Comparison of ENCODE assay signal across 12 cellular contexts in the genomic region with DNA sequence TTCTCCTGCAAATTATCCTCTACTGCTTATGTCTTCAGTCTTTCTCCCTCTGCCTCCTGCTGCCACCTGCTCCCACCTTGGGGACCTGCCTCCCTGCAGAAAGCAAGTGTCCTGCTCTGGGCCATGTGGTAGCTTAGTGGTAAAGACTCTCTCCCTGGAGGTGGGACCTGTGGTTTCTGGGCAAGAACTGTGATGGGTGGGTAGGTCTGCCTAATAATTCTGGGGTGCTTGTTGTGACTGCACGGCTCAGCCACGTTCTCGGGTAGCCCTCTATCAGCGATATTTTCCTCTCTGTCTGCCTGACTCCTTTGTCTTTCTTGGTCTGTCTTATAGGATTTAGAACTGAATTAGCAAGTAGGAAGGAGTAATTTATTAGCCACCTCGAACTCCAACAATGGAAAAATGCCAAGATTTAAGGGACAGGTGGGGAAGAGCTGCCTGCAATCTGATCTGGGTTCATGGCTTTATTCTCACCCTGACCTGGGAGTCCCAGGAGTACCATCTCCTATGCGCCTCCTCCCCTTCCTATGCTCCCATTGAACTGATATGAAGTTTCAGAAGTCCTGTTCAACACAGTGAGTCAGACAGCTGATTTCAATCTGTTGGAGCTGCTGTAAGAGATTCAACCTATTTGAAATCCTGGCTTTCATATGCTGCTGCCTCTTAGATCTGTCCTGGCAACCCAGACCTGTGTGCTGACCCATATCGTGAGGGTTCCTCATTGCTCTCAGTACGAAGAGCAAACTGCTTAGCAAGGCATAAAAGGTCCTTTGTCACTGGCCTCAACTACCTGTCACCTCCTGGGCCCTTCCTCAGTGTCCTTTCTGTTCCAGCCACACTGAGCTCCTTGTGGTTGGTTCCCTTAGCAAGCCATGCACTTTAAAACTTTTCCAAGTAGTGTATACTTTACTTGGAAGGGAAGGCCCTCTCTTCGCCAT.
A peak's percentile ranks its signal among the peaks of the same experiment; 100 is the strongest.
DNase-seq lines count a peak whose midpoint lies in the region; ATAC-seq lines count a peak whose summit lies in the region.
"Had no signal": no experiment of that assay in that cellular context is flagged by ENCODE, and none has a peak within 500 bp of the region (broad histone marks: within the 10 kb centered on the region; RNA-seq: fewer than 3 reads in every experiment).

No MANE protein-coding gene starts in this region.

- DNase-seq in stimulated activated naive CD8-positive, alpha-beta T cell treated with anti-CD3 and anti-CD28 coated beads, Interleukin-15, Interleukin-2, amounts not matched to agents 100 U/mL and 50 U/mL, for 24 hours: no peak
- DNase-seq in stimulated activated naive CD8-positive, alpha-beta T cell treated with anti-CD3 and anti-CD28 coated beads, Interleukin-15, amount 100 ng/mL, for 72 hours: no peak
- DNase-seq in NAMALWA (ENCODE audit: low spot score) (peak; percentile 34), iris pigment epithelial cell (ENCODE audit: low read depth) (peak; percentile 26), hippocampal formation (lab: John Stamatoyannopoulos, UW) (no peak), NCI-H226 (no peak), NCI-H774 (lab: John Stamatoyannopoulos, UW) (no peak)
- DNase-seq: AML-193, PC-9 had no signal

- H3K27me3 Mint-ChIP-seq in stimulated activated naive CD8-positive, alpha-beta T cell treated with anti-CD3 and anti-CD28 coated beads, Interleukin-15, amount 100 ng/mL, for 72 hours: no peaks in the 10 kb centered on the region

- H3K27ac Mint-ChIP-seq in stimulated activated naive CD8-positive, alpha-beta T cell treated with anti-CD3 and anti-CD28 coated beads, Interleukin-15, amount 100 ng/mL, for 72 hours: peak overlapping the region in 1 of 2 donors; percentile 2
- H3K27ac Mint-ChIP-seq: naive B cell had no signal

- no peak overlapping the region for H3K4me3 Mint-ChIP-seq in stimulated activated naive CD8-positive, alpha-beta T cell treated with anti-CD3 and anti-CD28 coated beads, Interleukin-15, amount 100 ng/mL, for 72 hours

- no peaks in the 10 kb centered on the region for H3K9me3 Mint-ChIP-seq in stimulated activated naive CD8-positive, alpha-beta T cell treated with anti-CD3 and anti-CD28 coated beads, Interleukin-15, amount 100 ng/mL, for 72 hours
- H3K9me3 Mint-ChIP-seq: naive B cell had no signal

- peaks cover 26% of the 10 kb centered on the region for H3K4me1 Mint-ChIP-seq in stimulated activated naive CD8-positive, alpha-beta T cell treated with anti-CD3 and anti-CD28 coated beads, Interleukin-15, amount 100 ng/mL, for 72 hours

- peak; percentile 21 for ATAC-seq in stimulated activated naive CD8-positive, alpha-beta T cell treated with anti-CD3 and anti-CD28 coated beads, Interleukin-15, Interleukin-2, amounts not matched to agents 100 U/mL and 50 U/mL, for 24 hours
- ATAC-seq in stimulated activated naive CD8-positive, alpha-beta T cell treated with anti-CD3 and anti-CD28 coated beads, Interleukin-15, amount 100 ng/mL, for 72 hours: no peak
- no peak for ATAC-seq in HG02642 (IDR thresholded peaks at IDR 0.05; ENCODE audit: poor library complexity, unreplicated experiment)
- ATAC-seq: esophagus mucosa had no signal

Comparison
In these comparisons a context has a peak if more than half of its experiments do, and no peak if none do; other contexts are left out.
1. DNase-seq: peak in NAMALWA (single experiment) and iris pigment epithelial cell (single experiment); none in stimulated activated naive CD8-positive, alpha-beta T cell treated with anti-CD3 and anti-CD28 coated beads, Interleukin-15, Interleukin-2, amounts not matched to agents 100 U/mL and 50 U/mL, for 24 hours (single experiment), stimulated activated naive CD8-positive, alpha-beta T cell treated with anti-CD3 and anti-CD28 coated beads, Interleukin-15, amount 100 ng/mL, for 72 hours (0 of 2), hippocampal formation (0 of 2), NCI-H226 (single experiment) and NCI-H774 (single experiment).